In genomic region chr19:43783636-43784035, GRCh38 we compare ENCODE assay signal across 13 cellular contexts. TPM values are rescaled to one million over a fixed set of nuclear protein-coding genes. Genes with fewer than 3 reads are reported as not detected.
DNase-seq lines count a peak whose midpoint lies in the region; ATAC-seq and TF ChIP-seq lines count a peak whose summit lies in the region.
"Had no signal": no experiment of that assay in that cellular context is flagged by ENCODE, and none has a peak within 500 bp of the region (broad histone marks: within the 10 kb centered on the region; RNA-seq: fewer than 3 reads in every experiment).

No MANE protein-coding gene starts in this region.

- no peak overlapping the region for H2AFZ ChIP-seq in Loucy (ENCODE audit: low read length)
- no peak overlapping the region for H2AFZ ChIP-seq in trophoblast cell (ENCODE audit: insufficient read depth, low read length, poor library complexity)
- H2AFZ ChIP-seq: hepatocyte had no signal

- H2BK5ac ChIP-seq in trophoblast cell (ENCODE audit: low read depth, low read length, poor library complexity): peak overlapping the region; percentile 32

- CTCF ChIA-PET in activated CD4-positive, alpha-beta T cell treated with anti-CD3 and anti-CD28 coated beads for 36 hours (lab: Charles Lee): no interaction called here

- H4K12ac ChIP-seq in trophoblast cell (ENCODE audit: low read depth, low read length): no peak overlapping the region

- H2AK5ac ChIP-seq in trophoblast cell (ENCODE audit: low read length): peak overlapping the region; percentile 88

- H3K79me2 ChIP-seq in Loucy (ENCODE audit: insufficient read depth, low read length) (peaks cover 19% of the 10 kb centered on the region; the same call in 1 of the 2 replicates), trophoblast cell (ENCODE audit: control insufficient read depth, insufficient read depth, low read length, poor library complexity) (peaks cover 2% of the 10 kb centered on the region)
- H3K79me2 ChIP-seq: hepatocyte had no signal

- H3K9ac ChIP-seq in Loucy (ENCODE audit: low read depth, low read length, poor library complexity, severe bottlenecking): peak overlapping the region; percentile 50
- no peak overlapping the region for H3K9ac ChIP-seq in trophoblast cell (ENCODE audit: low read length)

- H3K27me3 ChIP-seq in Loucy (ENCODE audit: insufficient read depth, low read length, poor library complexity, severe bottlenecking) (no peaks in the 10 kb centered on the region), trophoblast cell (ENCODE audit: insufficient read depth, low read length) (no peaks in the 10 kb centered on the region), upper lobe of left lung (no peaks in the 10 kb centered on the region)
- H3K27me3 ChIP-seq: hepatocyte had no signal

- peak overlapping the region; percentile 19 for H2BK12ac ChIP-seq in trophoblast cell (ENCODE audit: low read length)

- H3K14ac ChIP-seq in trophoblast cell (ENCODE audit: low read length): peak overlapping the region; percentile 55

- TF ChIP-seq CTCF in Loucy (conservative IDR thresholded peaks at IDR 0.05; ENCODE audit: low read length) (no peak), upper lobe of left lung (IDR thresholded peaks at IDR 0.05) (no peak)

- H3K4me3 ChIP-seq in Loucy (ENCODE audit: low read length, poor library complexity, severe bottlenecking): no peak overlapping the region
- H3K4me3 ChIP-seq in trophoblast cell (ENCODE audit: low read depth, low read length): no peak overlapping the region
- H3K4me3 ChIP-seq in upper lobe of left lung: no peak overlapping the region
- H3K4me3 ChIP-seq: hepatocyte had no signal

- H3K4me3 Mint-ChIP-seq in activated CD4-positive, alpha-beta T cell treated with anti-CD3 and anti-CD28 coated beads for 36 hours: peak overlapping the region; percentile 57
- peak overlapping the region; percentile 61 for H3K4me3 Mint-ChIP-seq in activated naive CD8-positive, alpha-beta T cell treated with anti-CD3 and anti-CD28 coated beads, Interleukin-2, amount 50 U/mL, for 24 hours

- H3K27ac Mint-ChIP-seq in activated CD4-positive, alpha-beta T cell treated with anti-CD3 and anti-CD28 coated beads for 36 hours: peak overlapping the region; percentile 81
- H3K27ac Mint-ChIP-seq in activated naive CD8-positive, alpha-beta T cell treated with anti-CD3 and anti-CD28 coated beads, Interleukin-2, amount 50 U/mL, for 24 hours: peak overlapping the region; percentile 81

- peak overlapping the region; percentile 75 for H2BK120ac ChIP-seq in trophoblast cell (ENCODE audit: insufficient read depth, low read length, poor library complexity)

- POLR2A ChIA-PET in activated CD4-positive, alpha-beta T cell treated with anti-CD3 and anti-CD28 coated beads for 36 hours (lab: Charles Lee): no interaction called here

- peaks cover 38% of the 10 kb centered on the region for H3K79me1 ChIP-seq in trophoblast cell (ENCODE audit: low read length)

- no peak for TF ChIP-seq EP300 in upper lobe of left lung (IDR thresholded peaks at IDR 0.05)

- no CpG with 5 or more reads among the region's 8 CpGs for WGBS in trophoblast cell (ENCODE audit: extremely low coverage, insufficient coverage, insufficient read length)
- WGBS in upper lobe of left lung, 2 donors: 89 to 98% methylated on average over 8 of the region's 8 CpGs

- H4K8ac ChIP-seq in trophoblast cell (ENCODE audit: low read depth, low read length): peak overlapping the region; percentile 54

- H3K27ac ChIP-seq in trophoblast cell (ENCODE audit: low read depth, low read length) (no peak overlapping the region), upper lobe of left lung (no peak overlapping the region)
- H3K27ac ChIP-seq: hepatocyte had no signal

- H3F3A ChIP-seq in Loucy (ENCODE audit: low read depth): no peaks in the 10 kb centered on the region

- TF ChIP-seq POLR2A in upper lobe of left lung (IDR thresholded peaks at IDR 0.05): no peak

- no peak for ATAC-seq in activated CD4-positive, alpha-beta T cell treated with anti-CD3 and anti-CD28 coated beads for 36 hours
- ATAC-seq in activated naive CD8-positive, alpha-beta T cell treated with anti-CD3 and anti-CD28 coated beads, Interleukin-2, amount 50 U/mL, for 24 hours: no peak
- ATAC-seq in upper lobe of left lung (ENCODE audit: low FRiP score in 2 of 2) (no peak), GM19324 (IDR thresholded peaks at IDR 0.05; ENCODE audit: low FRiP score, unreplicated experiment) (no peak)

- no peaks in the 10 kb centered on the region for H4K20me1 ChIP-seq in Loucy (ENCODE audit: insufficient read depth, low read length, poor library complexity, severe bottlenecking)

- H3K36me3 ChIP-seq in Loucy (ENCODE audit: insufficient read depth, low read length) (no peaks in the 10 kb centered on the region), trophoblast cell (ENCODE audit: control insufficient read depth in 1 of 2, insufficient read depth in 2 of 2, low read length in 2 of 2) (no peaks in the 10 kb centered on the region), upper lobe of left lung (no peaks in the 10 kb centered on the region)

- no peaks in the 10 kb centered on the region for H3K9me3 Mint-ChIP-seq in activated CD4-positive, alpha-beta T cell treated with anti-CD3 and anti-CD28 coated beads for 36 hours (ENCODE audit: low read depth)
- no peaks in the 10 kb centered on the region for H3K9me3 Mint-ChIP-seq in activated naive CD8-positive, alpha-beta T cell treated with anti-CD3 and anti-CD28 coated beads, Interleukin-2, amount 50 U/mL, for 24 hours

- H3K9me2 ChIP-seq in Loucy (replicated peaks; ENCODE audit: low read depth, low read length): no peaks in the 10 kb centered on the region

- H3K4me2 ChIP-seq in Loucy (ENCODE audit: low read depth, low read length, poor library complexity, severe bottlenecking) (peak overlapping the region; percentile 52), trophoblast cell (ENCODE audit: low read length) (no peak overlapping the region)
- H3K4me2 ChIP-seq: hepatocyte had no signal

- H3K4me1 Mint-ChIP-seq in activated CD4-positive, alpha-beta T cell treated with anti-CD3 and anti-CD28 coated beads for 36 hours: peaks cover 49% of the 10 kb centered on the region
- peaks cover 49% of the 10 kb centered on the region for H3K4me1 Mint-ChIP-seq in activated naive CD8-positive, alpha-beta T cell treated with anti-CD3 and anti-CD28 coated beads, Interleukin-2, amount 50 U/mL, for 24 hours

- H3K4me1 ChIP-seq in Loucy (ENCODE audit: insufficient read depth, low read length, poor library complexity, severe bottlenecking): peaks cover 44% of the 10 kb centered on the region
- H3K4me1 ChIP-seq in trophoblast cell (ENCODE audit: control insufficient read depth in 1 of 2, insufficient read depth in 2 of 2, low read length in 2 of 2): peaks cover 30 to 36% of the 10 kb centered on the region in 2 experiments
- peaks cover 26 to 41% (median 31%) of the 10 kb centered on the region in 4 donors for H3K4me1 ChIP-seq in upper lobe of left lung

- H3K36me3 Mint-ChIP-seq in activated CD4-positive, alpha-beta T cell treated with anti-CD3 and anti-CD28 coated beads for 36 hours (ENCODE audit: low read depth): peaks cover 16% of the 10 kb centered on the region
- peaks cover 10% of the 10 kb centered on the region for H3K36me3 Mint-ChIP-seq in activated naive CD8-positive, alpha-beta T cell treated with anti-CD3 and anti-CD28 coated beads, Interleukin-2, amount 50 U/mL, for 24 hours (ENCODE audit: low read depth)

- peak overlapping the region; percentile 12 for H3K4ac ChIP-seq in trophoblast cell (ENCODE audit: low read depth, low read length)

- H3K18ac ChIP-seq in trophoblast cell (ENCODE audit: low read length): no peak overlapping the region

- H3K27me3 Mint-ChIP-seq in activated CD4-positive, alpha-beta T cell treated with anti-CD3 and anti-CD28 coated beads for 36 hours: no peaks in the 10 kb centered on the region
- H3K27me3 Mint-ChIP-seq in activated naive CD8-positive, alpha-beta T cell treated with anti-CD3 and anti-CD28 coated beads, Interleukin-2, amount 50 U/mL, for 24 hours: no peaks in the 10 kb centered on the region

- intact Hi-C loops in activated CD4-positive, alpha-beta T cell treated with anti-CD3 and anti-CD28 coated beads for 36 hours (cut with DNase I, micrococcal nuclease): loop anchor here (2.0 to 10.0 kb wide), 4 partner anchors 25 to 349 kb away; partner anchors contain the start of gene ETHE1 (in 2 of the 2)

- no peak for DNase-seq in activated CD4-positive, alpha-beta T cell treated with anti-CD3 and anti-CD28 coated beads for 36 hours
- DNase-seq in activated CD4-positive, alpha-beta T cell treated with anti-CD3 and anti-CD28 coated beads, Interleukin-2, amount 50 U/mL, for 4 hours: no peak
- no peak for DNase-seq in activated naive CD8-positive, alpha-beta T cell treated with anti-CD3 and anti-CD28 coated beads, Interleukin-2, amount 50 U/mL, for 24 hours
- DNase-seq in trophoblast cell (no peak), NCI-H2029 (lab: John Stamatoyannopoulos, UW) (no peak), upper lobe of left lung (no peak)
- DNase-seq: DMS79, left ventricle myocardium superior, NCI-H1092 had no signal

- H3K9me3 ChIP-seq in Loucy (ENCODE audit: insufficient read depth, low read depth, low read length) (no peaks in the 10 kb centered on the region), trophoblast cell (ENCODE audit: insufficient read depth, low read depth, low read length) (peaks cover 10% of the 10 kb centered on the region), upper lobe of left lung (no peaks in the 10 kb centered on the region)

- no peak overlapping the region for H3K23ac ChIP-seq in trophoblast cell (ENCODE audit: low read length)

- peak overlapping the region; percentile 79 for H4K91ac ChIP-seq in trophoblast cell (ENCODE audit: low read depth, low read length)

RNA-seq across cellular contexts. Expression of gene KCNN4, which starts 2.9 kb away (rescaled TPM):
- total RNA-seq in activated CD4-positive, alpha-beta T cell treated with anti-CD3 and anti-CD28 coated beads for 36 hours: 100 to 1,000 TPM; 103 to 110 TPM
- polyA plus RNA-seq in trophoblast cell (2013): 46.3 and 48.1 TPM in 2 replicates
- total RNA-seq in upper lobe of left lung: 10 to 100 TPM in 3 of 6 donors, 1 to 10 TPM in 3; 4.7 to 43.0 (median 10.4) TPM

RNA-seq across cellular contexts. Expression of gene LYPD5, which starts 18.6 kb away (rescaled TPM):
- total RNA-seq in activated CD4-positive, alpha-beta T cell treated with anti-CD3 and anti-CD28 coated beads for 36 hours: 1 to 10 TPM in 1 of 2 experiments, under 1 TPM in 1; 0.86 to 1.2 TPM
- 75.1 and 79.1 TPM in 2 replicates for polyA plus RNA-seq in trophoblast cell (2013)
- 1 to 10 TPM; 2.7 to 9.9 (median 6.0) TPM for total RNA-seq in upper lobe of left lung
- total RNA-seq: epithelial cell of proximal tubule had no signal

RNA-seq across cellular contexts. Expression of gene SMG9, which starts 28.9 kb away (rescaled TPM):
- 10 to 100 TPM; 64.4 to 65.2 TPM for total RNA-seq in activated CD4-positive, alpha-beta T cell treated with anti-CD3 and anti-CD28 coated beads for 36 hours
- 29.5 and 29.9 TPM in 2 replicates for polyA plus RNA-seq in trophoblast cell (2013)
- 100 to 1,000 TPM in 1 of 6 donors, 10 to 100 TPM in 5; 23.0 to 119 (median 52.9) TPM for total RNA-seq in upper lobe of left lung

RNA-seq across cellular contexts. Expression of gene ZNF283, which starts 43.5 kb away (rescaled TPM):
- total RNA-seq in activated CD4-positive, alpha-beta T cell treated with anti-CD3 and anti-CD28 coated beads for 36 hours: 1 to 10 TPM; 5.4 to 6.8 TPM
- polyA plus RNA-seq in trophoblast cell (2013): 3.7 and 4.0 TPM in 2 replicates
- 10 to 100 TPM in 1 of 6 donors, 1 to 10 TPM in 5; 2.9 to 11.7 (median 6.7) TPM for total RNA-seq in upper lobe of left lung
